In genomic region chr7:28582226-28582625, GRCh38 we compare ENCODE assay signal across 28 cellular contexts.
"Had no signal": no experiment of that assay in that cellular context is flagged by ENCODE, and none has a peak within 500 bp of the region (broad histone marks: within the 10 kb centered on the region; RNA-seq: fewer than 3 reads in every experiment).

No MANE protein-coding gene starts in this region.

- H3K36me3 Mint-ChIP-seq: stimulated activated effector memory CD8-positive, alpha-beta T cell treated with anti-CD3 and anti-CD28 coated beads, Interleukin-12 subunit alpha, Interleukin-12 subunit beta, amount 100 ng/mL, for 72 hours; stimulated activated memory B cell treated with anti-CD40 and anti-IgM and Interleukin-4, amounts not matched to agents 10 μg/mL and 1 μg/mL and 100 μg/mL, for 72 hours; stimulated activated naive B cell treated with anti-CD40 and anti-IgM and Interleukin-4, amounts not matched to agents 10 μg/mL and 1 μg/mL and 100 μg/mL, for 72 hours had no signal

- H3K27me3 ChIP-seq: suprapubic skin, testis, thyroid gland, tibial artery, tibial nerve, upper lobe of left lung, upper lobe of right lung, uterus, vagina had no signal

- H3K4me1 ChIP-seq: stomach, suprapubic skin, testis, tibial artery, tibial nerve, transverse colon, upper lobe of left lung, upper lobe of right lung, uterus, vagina had no signal

- H3K36me3 ChIP-seq: stomach, suprapubic skin, thoracic aorta, thyroid gland, tibial artery, tibial nerve, transverse colon, upper lobe of left lung, upper lobe of right lung, uterus, vagina had no signal

- ATAC-seq: stimulated activated effector memory CD8-positive, alpha-beta T cell treated with anti-CD3 and anti-CD28 coated beads, Interleukin-12 subunit alpha, Interleukin-12 subunit beta, amount 100 ng/mL, for 72 hours; stimulated activated memory B cell treated with anti-CD40 and anti-IgM and Interleukin-4, amounts not matched to agents 10 μg/mL and 1 μg/mL and 100 μg/mL, for 72 hours; stimulated activated naive B cell treated with anti-CD40 and anti-IgM and Interleukin-4, amounts not matched to agents 10 μg/mL and 1 μg/mL and 100 μg/mL, for 72 hours; stimulated activated naive CD8-positive, alpha-beta T cell treated with anti-CD3 and anti-CD28 coated beads, Interleukin-15, Interleukin-2, amounts not matched to agents 100 U/mL and 50 U/mL, for 24 hours; upper lobe of right lung had no signal

- H3K4me3 ChIP-seq: stomach, suprapubic skin, testis, thoracic aorta, thyroid gland, tibial artery, tibial nerve, transverse colon, upper lobe of left lung, upper lobe of right lung, uterus, vagina had no signal

- H3K27me3 Mint-ChIP-seq: stimulated activated naive CD8-positive, alpha-beta T cell treated with anti-CD3 and anti-CD28 coated beads, Interleukin-15, amount 100 ng/mL, for 72 hours; stimulated activated naive CD8-positive, alpha-beta T cell treated with anti-CD3 and anti-CD28 coated beads, Interleukin-15, Interleukin-2, amounts not matched to agents 100 ng/mL and 50 ng/mL, for 24 hours had no signal

- H3K9me3 ChIP-seq: stomach, suprapubic skin, testis, thoracic aorta, thyroid gland, tibial artery, tibial nerve, transverse colon, upper lobe of left lung, upper lobe of right lung, uterus, vagina had no signal

- H3K4me3 Mint-ChIP-seq: stimulated activated effector memory CD8-positive, alpha-beta T cell treated with anti-CD3 and anti-CD28 coated beads, Interleukin-12 subunit alpha, Interleukin-12 subunit beta, amount 100 ng/mL, for 72 hours; stimulated activated memory B cell treated with anti-CD40 and anti-IgM and Interleukin-4, amounts not matched to agents 10 μg/mL and 1 μg/mL and 100 μg/mL, for 72 hours; stimulated activated naive B cell treated with anti-CD40 and anti-IgM and Interleukin-4, amounts not matched to agents 10 μg/mL and 1 μg/mL and 100 μg/mL, for 72 hours; stimulated activated naive CD8-positive, alpha-beta T cell treated with anti-CD3 and anti-CD28 coated beads, Interleukin-15, amount 100 ng/mL, for 72 hours; stimulated activated naive CD8-positive, alpha-beta T cell treated with anti-CD3 and anti-CD28 coated beads, Interleukin-15, Interleukin-2, amounts not matched to agents 100 ng/mL and 50 ng/mL, for 24 hours; type B pancreatic cell had no signal

- H3K27ac Mint-ChIP-seq: stimulated activated effector memory CD8-positive, alpha-beta T cell treated with anti-CD3 and anti-CD28 coated beads, Interleukin-12 subunit alpha, Interleukin-12 subunit beta, amount 100 ng/mL, for 72 hours; stimulated activated memory B cell treated with anti-CD40 and anti-IgM and Interleukin-4, amounts not matched to agents 10 μg/mL and 1 μg/mL and 100 μg/mL, for 72 hours; stimulated activated naive B cell treated with anti-CD40 and anti-IgM and Interleukin-4, amounts not matched to agents 10 μg/mL and 1 μg/mL and 100 μg/mL, for 72 hours; stimulated activated naive CD8-positive, alpha-beta T cell treated with anti-CD3 and anti-CD28 coated beads, Interleukin-15, amount 100 ng/mL, for 72 hours; stimulated activated naive CD8-positive, alpha-beta T cell treated with anti-CD3 and anti-CD28 coated beads, Interleukin-15, Interleukin-2, amounts not matched to agents 100 ng/mL and 50 ng/mL, for 24 hours; type B pancreatic cell had no signal

- H3K4me1 Mint-ChIP-seq: stimulated activated effector memory CD8-positive, alpha-beta T cell treated with anti-CD3 and anti-CD28 coated beads, Interleukin-12 subunit alpha, Interleukin-12 subunit beta, amount 100 ng/mL, for 72 hours; stimulated activated memory B cell treated with anti-CD40 and anti-IgM and Interleukin-4, amounts not matched to agents 10 μg/mL and 1 μg/mL and 100 μg/mL, for 72 hours; stimulated activated naive B cell treated with anti-CD40 and anti-IgM and Interleukin-4, amounts not matched to agents 10 μg/mL and 1 μg/mL and 100 μg/mL, for 72 hours; stimulated activated naive CD8-positive, alpha-beta T cell treated with anti-CD3 and anti-CD28 coated beads, Interleukin-15, amount 100 ng/mL, for 72 hours had no signal

- H3K9me3 Mint-ChIP-seq: stimulated activated memory B cell treated with anti-CD40 and anti-IgM and Interleukin-4, amounts not matched to agents 10 μg/mL and 1 μg/mL and 100 μg/mL, for 72 hours; stimulated activated naive B cell treated with anti-CD40 and anti-IgM and Interleukin-4, amounts not matched to agents 10 μg/mL and 1 μg/mL and 100 μg/mL, for 72 hours; stimulated activated naive CD8-positive, alpha-beta T cell treated with anti-CD3 and anti-CD28 coated beads, Interleukin-15, amount 100 ng/mL, for 72 hours; stimulated activated naive CD8-positive, alpha-beta T cell treated with anti-CD3 and anti-CD28 coated beads, Interleukin-15, Interleukin-2, amounts not matched to agents 100 ng/mL and 50 ng/mL, for 24 hours had no signal

- DNase-seq: stimulated activated CD4-positive, alpha-beta T cell treated with anti-CD3 and anti-CD28 coated beads, Interleukin-2, amount 100 ng/mL, for 48 hours; stimulated activated CD4-positive, alpha-beta T cell treated with anti-CD3 and anti-CD28 coated beads, Interleukin-4, amount 100 ng/mL, for 1 hour; stimulated activated CD4-positive, alpha-beta T cell treated with anti-CD3 and anti-CD28 coated beads, Interleukin-4, amount 100 ng/mL, for 24 hours; stimulated activated CD4-positive, alpha-beta T cell treated with anti-CD3 and anti-CD28 coated beads, Interleukin-4, amount 100 ng/mL, for 4 hours; stimulated activated CD8-positive, alpha-beta memory T cell treated with anti-CD3 and anti-CD28 coated beads, Interleukin-4, amount 100 ng/mL, for 48 hours; stimulated activated naive B cell treated with anti-CD40 and anti-IgM and Interleukin-4, amounts not matched to agents 10 μg/mL and 1 μg/mL and 100 μg/mL, for 72 hours; stimulated activated naive CD4-positive, alpha-beta T cell; stimulated activated naive CD4-positive, alpha-beta T cell treated with Interleukin-2 at 50 U/mL for 16 hours; stimulated activated naive CD8-positive, alpha-beta T cell treated with anti-CD3 and anti-CD28 coated beads, Interleukin-15, amount 100 ng/mL, for 72 hours; stimulated activated naive CD8-positive, alpha-beta T cell treated with anti-CD3 and anti-CD28 coated beads, Interleukin-15, Interleukin-2, amounts not matched to agents 100 U/mL and 50 U/mL, for 24 hours; stomach; substantia nigra; testis; tibial artery; transverse colon; trophoblast cell; upper lobe of left lung; upper lobe of right lung; uterus had no signal

- H3K27ac ChIP-seq: stomach, suprapubic skin, testis, thoracic aorta, thyroid gland, tibial artery, tibial nerve, transverse colon, upper lobe of left lung, upper lobe of right lung, uterus, vagina had no signal
